Comparison of ENCODE assay signal across 9 cellular contexts in the genomic region with DNA sequence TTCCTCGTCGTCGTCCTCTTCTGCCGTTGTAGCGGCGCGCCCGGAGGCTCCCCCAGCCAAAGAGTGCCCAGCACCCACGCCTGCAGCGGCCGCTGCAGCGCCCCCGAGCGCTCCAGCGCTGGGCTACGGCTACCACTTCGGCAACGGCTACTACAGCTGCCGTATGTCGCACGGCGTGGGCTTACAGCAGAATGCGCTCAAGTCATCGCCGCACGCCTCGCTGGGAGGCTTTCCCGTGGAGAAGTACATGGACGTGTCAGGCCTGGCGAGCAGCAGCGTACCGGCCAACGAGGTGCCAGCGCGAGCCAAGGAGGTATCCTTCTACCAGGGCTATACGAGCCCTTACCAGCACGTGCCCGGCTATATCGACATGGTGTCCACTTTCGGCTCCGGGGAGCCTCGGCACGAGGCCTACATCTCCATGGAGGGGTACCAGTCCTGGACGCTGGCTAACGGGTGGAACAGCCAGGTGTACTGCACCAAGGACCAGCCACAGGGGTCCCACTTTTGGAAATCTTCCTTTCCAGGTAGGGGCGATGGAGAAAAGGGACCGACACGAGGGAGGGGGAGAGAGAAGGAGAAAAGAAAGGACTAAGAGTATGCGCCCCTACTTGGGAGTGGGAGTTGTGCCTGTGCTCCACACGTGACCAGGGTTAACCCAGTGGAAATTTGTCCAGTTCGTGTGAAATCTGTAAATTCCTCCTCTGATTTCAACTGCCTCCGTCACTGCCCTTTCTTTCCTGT. TPM values are rescaled to one million over a fixed set of nuclear protein-coding genes. Genes with fewer than 3 reads are reported as not detected.
DNase-seq lines count a peak whose midpoint lies in the region; ATAC-seq and TF ChIP-seq lines count a peak whose summit lies in the region.
"Had no signal": no experiment of that assay in that cellular context is flagged by ENCODE, and none has a peak within 500 bp of the region (broad histone marks: within the 10 kb centered on the region; RNA-seq: fewer than 3 reads in every experiment).

No MANE protein-coding gene starts in this region.

- 7% methylated on average over 41 of the region's 52 CpGs for WGBS in mammary epithelial cell (ENCODE audit: low coverage, missing lambda C conversion rate)

- DNase-seq in Caco-2 (no peak), HL-60 (ENCODE audit: low read depth in 1 of 2, low spot score in 1 of 2) (no peak), mammary epithelial cell (no peak), AML-193 (lab: John Stamatoyannopoulos, UW) (no peak), epidermal melanocyte (ENCODE audit: insufficient read length, low spot score) (no peak), GM19240 (ENCODE audit: insufficient read length, low spot score) (no peak)

- H3K27ac Mint-ChIP-seq in Caco-2 (ENCODE audit: unreplicated experiment), result no peak overlapping the region

- POLR2A ChIA-PET in Caco-2 (lab: Charles Lee), result no interaction called here

- no peaks in the 10 kb centered on the region for H3K9me3 Mint-ChIP-seq in Caco-2 (ENCODE audit: unreplicated experiment)

- H3K27me3 ChIP-seq in Caco-2 (replicated peaks; ENCODE audit: control insufficient read depth, insufficient read depth, low read length) (peaks cover 14% of the 10 kb centered on the region), HL-60 (ENCODE audit: insufficient read depth, poor library complexity, severe bottlenecking) (peaks cover 83% of the 10 kb centered on the region), mammary epithelial cell (ENCODE audit: insufficient read depth, low read length) (peaks cover 85% of the 10 kb centered on the region), neuron (ENCODE audit: insufficient read depth, low read length) (peaks cover 97% of the 10 kb centered on the region)

- no peaks in the 10 kb centered on the region for H3K36me3 Mint-ChIP-seq in Caco-2 (ENCODE audit: insufficient read depth, unreplicated experiment)

- intact Hi-C loops in Caco-2 (cut with micrococcal nuclease; ENCODE audit: unreplicated experiment), result loop anchor here (10.0 kb wide), 2 partner anchors 489 to 1059 kb away; no protein-coding TSS in a partner anchor
- intact Hi-C loops in mammary epithelial cell (cut with micrococcal nuclease), result loop anchor here (10.0 kb wide), 1 partner anchor 1089 kb away; the partner anchor contains the start of gene CHN1

- H3K4me2 ChIP-seq in mammary epithelial cell (ENCODE audit: insufficient read depth, low read depth, low read length), result peak overlapping the region; percentile 69

- peaks cover 15% of the 10 kb centered on the region for H3K4me1 ChIP-seq in Caco-2
- peaks cover 10% of the 10 kb centered on the region for H3K4me1 ChIP-seq in mammary epithelial cell (ENCODE audit: insufficient read depth, low read length)
- H3K4me1 ChIP-seq in neuron (ENCODE audit: insufficient read depth, low read length), result peaks cover 3% of the 10 kb centered on the region

- peak overlapping the region; percentile 36 for H3K4me3 ChIP-seq in Caco-2 (ENCODE audit: low read depth, low read length)
- H3K4me3 ChIP-seq in HL-60 (replicated peaks; ENCODE audit: insufficient read depth, low read length), result peak overlapping the region; percentile 13
- H3K4me3 ChIP-seq in mammary epithelial cell (replicated peaks in 1 of 3; ENCODE audit: insufficient read depth in 1 of 3, low read depth in 2 of 3, low read length in 3 of 3), result no peak overlapping the region
- H3K4me3 ChIP-seq in neuron (ENCODE audit: low read length), result peak overlapping the region; percentile 22

- peak overlapping the region; percentile 68 for H3K4me3 Mint-ChIP-seq in Caco-2 (ENCODE audit: unreplicated experiment)

- CTCF ChIA-PET in Caco-2 (lab: Charles Lee) (interaction anchor here (0.7 kb wide), 1 partner anchor 33 kb away, joined by 3 read pairs; no protein-coding TSS in a partner anchor), mammary epithelial cell (lab: Charles Lee; ENCODE audit: low non-redundant PET) (no interaction called here)

- H3K36me3 ChIP-seq in Caco-2 (ENCODE audit: control insufficient read depth, insufficient read depth, low read length) (no peaks in the 10 kb centered on the region), mammary epithelial cell (ENCODE audit: insufficient read depth, low read length) (no peaks in the 10 kb centered on the region), neuron (ENCODE audit: insufficient read depth, low read length) (no peaks in the 10 kb centered on the region)

- dilution Hi-C loops in mammary epithelial cell (cut with HindIII; ENCODE audit: low sequenced_read_pairs), result no loop called here

- BruUV-seq in Caco-2 (replicated peaks; lab: Mats Ljungman, UMichigan), result no TSS peak
- BruUV-seq in mammary epithelial cell (replicated peaks; lab: Mats Ljungman, UMichigan), result no TSS peak

- peak in 1 of 2 experiments; percentile 14 for TF ChIP-seq CTCF in Caco-2 (IDR thresholded peaks at IDR 0.05; ENCODE audit: insufficient read depth in 1 of 2, low read depth in 1 of 2, low read length in 1 of 2, severe bottlenecking in 1 of 2, unreplicated experiment in 1 of 2)
- TF ChIP-seq CTCF in HL-60 (IDR thresholded peaks at IDR 0.05; ENCODE audit: insufficient read depth, low read length), result no peak
- no peak for TF ChIP-seq CTCF in mammary epithelial cell (conservative IDR thresholded peaks at IDR 0.05 in 1 of 2, IDR thresholded peaks at IDR 0.05 in 1 of 2; ENCODE audit: extremely low read depth in 1 of 2, insufficient read depth in 1 of 2, low read depth in 1 of 2, low read length in 2 of 2)

- no peak overlapping the region for H3K9ac ChIP-seq in mammary epithelial cell (ENCODE audit: insufficient read depth, low read length)

- no peaks in the 10 kb centered on the region for H4K20me1 ChIP-seq in mammary epithelial cell (ENCODE audit: insufficient read depth, low read length)

- no peak for ATAC-seq in GM21529 (IDR thresholded peaks at IDR 0.05; ENCODE audit: unreplicated experiment)

- no peak overlapping the region for H3K27ac ChIP-seq in HL-60 (replicated peaks)
- no peak overlapping the region for H3K27ac ChIP-seq in mammary epithelial cell (ENCODE audit: insufficient read depth, low read depth, low read length)

- H3K27me3 Mint-ChIP-seq in Caco-2 (ENCODE audit: insufficient read depth, unreplicated experiment), result peaks cover 43% of the 10 kb centered on the region

- no peaks in the 10 kb centered on the region for H3K4me1 Mint-ChIP-seq in Caco-2 (ENCODE audit: low read depth, unreplicated experiment)

- no peaks in the 10 kb centered on the region for H3K9me3 ChIP-seq in Caco-2
- no peaks in the 10 kb centered on the region for H3K9me3 ChIP-seq in mammary epithelial cell (replicated peaks; ENCODE audit: insufficient read depth, low read length)
- peaks cover 2% of the 10 kb centered on the region for H3K9me3 ChIP-seq in neuron (ENCODE audit: low read length)

- no peaks in the 10 kb centered on the region for H3K79me2 ChIP-seq in mammary epithelial cell (ENCODE audit: insufficient read depth, low read length)

- in situ Hi-C loops in mammary epithelial cell (cut with MboI; ENCODE audit: low sequenced_read_pairs in 2 of 2), result loop anchor here (10.0 to 25.0 kb wide), 4 partner anchors 399 to 1056 kb away; no protein-coding TSS in a partner anchor

- H2AFZ ChIP-seq in mammary epithelial cell (ENCODE audit: low read depth, low read length) (no peak overlapping the region), neuron (ENCODE audit: low read depth, low read length) (peak overlapping the region; percentile 55)

RNA-seq across cellular contexts. Expression of gene HOXD13, which starts 0.8 kb away (rescaled TPM):
- total RNA-seq in Caco-2 (2022) (not detected in 2 replicates), mammary epithelial cell (not detected)
- not detected for polyA plus RNA-seq in mammary epithelial cell
- polyA minus RNA-seq in mammary epithelial cell, result not detected
- total RNA-seq: glomerular endothelial cell had no signal

RNA-seq across cellular contexts. Expression of gene HOXD12, which starts 6.3 kb away (rescaled TPM):
- not detected in 2 replicates for total RNA-seq in Caco-2 (2022)
- total RNA-seq in mammary epithelial cell, result not detected
- not detected for polyA plus RNA-seq in mammary epithelial cell
- not detected for polyA minus RNA-seq in mammary epithelial cell
- total RNA-seq: glomerular endothelial cell had no signal

RNA-seq across cellular contexts. Expression of gene EVX2, which starts 9.6 kb away (rescaled TPM):
- total RNA-seq in Caco-2 (2022), result 0.07 TPM in 1 of 2 replicates, not detected in the other
- not detected for total RNA-seq in mammary epithelial cell
- not detected for polyA plus RNA-seq in mammary epithelial cell
- not detected for polyA minus RNA-seq in mammary epithelial cell
- total RNA-seq: glomerular endothelial cell had no signal

RNA-seq across cellular contexts. Expression of gene HOXD11, which starts 13.8 kb away (rescaled TPM):
- total RNA-seq in Caco-2 (2022) (not detected in 2 replicates), mammary epithelial cell (not detected)
- not detected for polyA plus RNA-seq in mammary epithelial cell
- polyA minus RNA-seq in mammary epithelial cell, result not detected

RNA-seq across cellular contexts. Expression of gene HOXD10, which starts 23.3 kb away (rescaled TPM):
- total RNA-seq in Caco-2 (2022) (not detected in 2 replicates), mammary epithelial cell (not detected)
- not detected for polyA plus RNA-seq in mammary epithelial cell
- polyA minus RNA-seq in mammary epithelial cell, result not detected

Comparison
In these comparisons a context has a peak if more than half of its experiments do, and no peak if none do; other contexts are left out.
1. H3K4me3 ChIP-seq: peak in Caco-2 (single experiment), HL-60 (single experiment) and neuron (single experiment); none in mammary epithelial cell (0 of 3).